Comparison of ENCODE assay signal across 10 cellular contexts in the genomic region with DNA sequence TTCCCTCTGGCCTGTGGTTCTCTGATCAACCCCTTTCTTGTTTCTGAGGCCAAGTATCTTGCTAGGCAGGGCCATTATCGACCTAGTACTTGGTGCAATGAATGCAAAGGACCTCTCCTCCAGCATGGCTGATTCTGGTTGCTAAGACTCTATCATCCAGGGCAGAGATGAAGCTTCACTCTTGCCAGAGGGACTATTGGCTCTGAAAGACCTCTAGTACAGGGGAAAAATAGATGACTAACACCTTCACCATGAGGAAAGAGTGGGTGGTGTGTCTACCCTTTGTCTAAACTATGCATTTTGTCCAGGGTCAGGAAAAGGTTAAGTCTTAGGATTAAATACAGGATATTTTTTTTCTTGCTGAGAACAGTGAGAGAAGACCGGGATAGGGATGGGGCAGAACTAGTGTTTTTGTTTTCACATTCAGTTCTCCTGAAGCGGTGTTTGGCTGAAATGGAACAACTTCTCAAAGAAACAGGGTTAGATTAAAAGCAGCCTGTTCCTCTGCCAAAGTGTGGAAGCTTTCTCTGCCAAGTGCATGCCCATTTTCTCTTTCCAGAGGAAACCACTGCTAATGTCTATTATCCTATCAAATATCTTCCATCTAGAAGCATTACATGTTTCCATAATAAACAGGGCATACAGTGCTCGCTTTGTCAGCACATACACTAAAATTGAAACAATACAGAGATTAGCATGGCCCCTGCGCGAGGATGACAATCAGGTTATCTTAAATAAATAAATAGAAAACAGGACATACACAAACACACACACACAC. TPM values are rescaled to one million over a fixed set of nuclear protein-coding genes. Genes with fewer than 3 reads are reported as not detected.
A peak's percentile ranks its signal among the peaks of the same experiment; 100 is the strongest.
DNase-seq lines count a peak whose midpoint lies in the region; ATAC-seq lines count a peak whose summit lies in the region.
"Had no signal": no experiment of that assay in that cellular context is flagged by ENCODE, and none has a peak within 500 bp of the region (broad histone marks: within the 10 kb centered on the region; RNA-seq: fewer than 3 reads in every experiment).

No MANE protein-coding gene starts in this region.

- H3K4me1 Mint-ChIP-seq in activated CD4-positive, alpha-beta T cell treated with anti-CD3 and anti-CD28 coated beads, Interleukin-2, amount 10 ng/mL, durations not matched to agents 24 days and 14 days, result peaks cover 49% of the 10 kb centered on the region

- intact Hi-C loops in activated CD4-positive, alpha-beta T cell treated with anti-CD3 and anti-CD28 coated beads, Interleukin-2, amount 10 ng/mL, durations not matched to agents 24 days and 14 days (cut with micrococcal nuclease), result loop anchor here (5.0 to 10.0 kb wide), 5 partner anchors 226 to 1074 kb away; partner anchors contain the start of genes MORC2, NF2, SFI1 and TUG1

- peaks cover 70% of the 10 kb centered on the region for H3K36me3 Mint-ChIP-seq in activated CD4-positive, alpha-beta T cell treated with anti-CD3 and anti-CD28 coated beads, Interleukin-2, amount 10 ng/mL, durations not matched to agents 24 days and 14 days (ENCODE audit: low read depth)

- no peak for DNase-seq in activated CD4-positive, alpha-beta T cell treated with anti-CD3 and anti-CD28 coated beads, Interleukin-2, amount 10 ng/mL, durations not matched to agents 24 days and 14 days
- DNase-seq in activated CD4-positive, alpha-beta T cell treated with anti-CD3 and anti-CD28 coated beads for 4 hours, result no peak
- DNase-seq in amniotic stem cell (lab: John Stamatoyannopoulos, UW) (peak; percentile 68), hepatic stellate cell (ENCODE audit: low spot score) (peak; percentile 45), stromal cell of bone marrow (ENCODE audit: low read depth) (peak; percentile 68), T-helper 9 cell (no peak), HuH-7.5 (ENCODE audit: low spot score) (no peak)

- no peak for ATAC-seq in GM18520 (IDR thresholded peaks at IDR 0.05; ENCODE audit: unreplicated experiment)

- H3K27me3 Mint-ChIP-seq in activated CD4-positive, alpha-beta T cell treated with anti-CD3 and anti-CD28 coated beads, Interleukin-2, amount 10 ng/mL, durations not matched to agents 24 days and 14 days, result no peaks in the 10 kb centered on the region
- H3K27me3 Mint-ChIP-seq: B cell, memory B cell had no signal

- H3K9me3 Mint-ChIP-seq in activated CD4-positive, alpha-beta T cell treated with anti-CD3 and anti-CD28 coated beads, Interleukin-2, amount 10 ng/mL, durations not matched to agents 24 days and 14 days, result no peaks in the 10 kb centered on the region
- H3K9me3 Mint-ChIP-seq: memory B cell had no signal

- peak overlapping the region; percentile 89 for H3K27ac Mint-ChIP-seq in activated CD4-positive, alpha-beta T cell treated with anti-CD3 and anti-CD28 coated beads, Interleukin-2, amount 10 ng/mL, durations not matched to agents 24 days and 14 days
- H3K27ac Mint-ChIP-seq: B cell, memory B cell had no signal

- peak overlapping the region; percentile 72 for H3K4me3 Mint-ChIP-seq in activated CD4-positive, alpha-beta T cell treated with anti-CD3 and anti-CD28 coated beads, Interleukin-2, amount 10 ng/mL, durations not matched to agents 24 days and 14 days
- H3K4me3 Mint-ChIP-seq: B cell, memory B cell had no signal

RNA-seq across cellular contexts. Expression of gene MTFP1, which starts 5.0 kb away (rescaled TPM):
- 79.3 and 80.5 TPM in 2 replicates for total RNA-seq in activated CD4-positive, alpha-beta T cell treated with anti-CD3 and anti-CD28 coated beads, Interleukin-2, amount 10 ng/mL, durations not matched to agents 24 days and 14 days

RNA-seq across cellular contexts. Expression of gene SEC14L2, which starts 23.8 kb away (rescaled TPM):
- 25.1 and 26.7 TPM in 2 replicates for total RNA-seq in activated CD4-positive, alpha-beta T cell treated with anti-CD3 and anti-CD28 coated beads, Interleukin-2, amount 10 ng/mL, durations not matched to agents 24 days and 14 days

RNA-seq across cellular contexts. Expression of gene RNF215, which starts 33.4 kb away (rescaled TPM):
- total RNA-seq in activated CD4-positive, alpha-beta T cell treated with anti-CD3 and anti-CD28 coated beads, Interleukin-2, amount 10 ng/mL, durations not matched to agents 24 days and 14 days, result 10.4 and 15.2 TPM in 2 replicates

RNA-seq across cellular contexts. Expression of gene SEC14L3, which starts 51.2 kb away (rescaled TPM):
- not detected in 2 replicates for total RNA-seq in activated CD4-positive, alpha-beta T cell treated with anti-CD3 and anti-CD28 coated beads, Interleukin-2, amount 10 ng/mL, durations not matched to agents 24 days and 14 days
- total RNA-seq: B cell had no signal

Comparison
In these comparisons a context has a peak if more than half of its experiments do, and no peak if none do; other contexts are left out.
1. DNase-seq: peak in amniotic stem cell (single experiment), hepatic stellate cell (single experiment) and stromal cell of bone marrow (single experiment); none in activated CD4-positive, alpha-beta T cell treated with anti-CD3 and anti-CD28 coated beads, Interleukin-2, amount 10 ng/mL, durations not matched to agents 24 days and 14 days (single experiment), activated CD4-positive, alpha-beta T cell treated with anti-CD3 and anti-CD28 coated beads for 4 hours (0 of 2), T-helper 9 cell (single experiment) and HuH-7.5 (single experiment).